In the genomic region with DNA sequence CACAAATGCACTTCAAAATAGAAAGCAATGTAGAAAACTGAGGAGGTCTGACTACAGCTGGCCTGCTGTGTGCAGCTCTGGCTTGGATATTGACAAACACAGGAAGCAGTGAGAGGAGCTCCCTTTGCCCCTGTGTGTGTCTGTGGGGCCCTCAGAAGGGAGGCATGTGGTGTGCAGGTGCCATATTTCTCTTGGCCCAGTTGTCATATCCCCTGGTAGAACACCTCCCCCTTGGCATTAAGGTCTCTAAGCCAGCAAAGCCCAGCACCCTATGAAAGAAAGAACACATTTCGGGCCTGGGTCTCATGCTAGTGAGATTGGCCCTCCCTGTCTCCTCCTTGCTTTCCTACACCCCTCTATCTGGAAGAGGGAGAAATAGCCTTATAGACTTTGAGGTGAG, we compare ENCODE assay signal across 27 cellular contexts.
"Had no signal": no experiment of that assay in that cellular context is flagged by ENCODE, and none has a peak within 500 bp of the region (broad histone marks: within the 10 kb centered on the region; RNA-seq: fewer than 3 reads in every experiment).

No MANE protein-coding gene starts in this region.

- DNase-seq: dermis blood vessel endothelial cell; effector memory CD4-positive, alpha-beta T cell; esophagus squamous epithelium; foreskin melanocyte; glutamatergic neuron; heart right ventricle; hippocampal formation; kidney glomerular epithelial cell; left colon; left ventricle myocardium superior; lower lobe of right lung; naive thymus-derived CD8-positive, alpha-beta T cell; nephron progenitor cell; nucleus accumbens; ovary; posterior cingulate gyrus; psoas muscle; right cardiac atrium; sigmoid colon; stimulated activated CD4-positive, alpha-beta T cell treated with anti-CD3 and anti-CD28 coated beads, Interleukin-2, amount 100 ng/mL, for 24 hours; stimulated activated CD4-positive, alpha-beta T cell treated with anti-CD3 and anti-CD28 coated beads, Interleukin-4, amount 100 ng/mL, for 24 hours; stimulated activated naive CD4-positive, alpha-beta T cell treated with Interleukin-2 at 50 U/mL for 16 hours; stomach; thyroid gland; trophoblast cell had no signal

- H3K4me3 ChIP-seq: coronary artery, esophagus squamous epithelium, heart right ventricle, lower lobe of right lung, ovary, psoas muscle, sigmoid colon, stomach, thyroid gland had no signal

- ATAC-seq: heart right ventricle; left colon; left ventricle myocardium superior; lower lobe of right lung; naive thymus-derived CD8-positive, alpha-beta T cell; psoas muscle; right cardiac atrium; stimulated activated effector memory CD8-positive, alpha-beta T cell treated with anti-CD3 and anti-CD28 coated beads, Interleukin-12 subunit alpha, Interleukin-12 subunit beta, amount 100 ng/mL, for 72 hours had no signal
